15 cellular contexts compared by ENCODE assay signal in the genomic region with DNA sequence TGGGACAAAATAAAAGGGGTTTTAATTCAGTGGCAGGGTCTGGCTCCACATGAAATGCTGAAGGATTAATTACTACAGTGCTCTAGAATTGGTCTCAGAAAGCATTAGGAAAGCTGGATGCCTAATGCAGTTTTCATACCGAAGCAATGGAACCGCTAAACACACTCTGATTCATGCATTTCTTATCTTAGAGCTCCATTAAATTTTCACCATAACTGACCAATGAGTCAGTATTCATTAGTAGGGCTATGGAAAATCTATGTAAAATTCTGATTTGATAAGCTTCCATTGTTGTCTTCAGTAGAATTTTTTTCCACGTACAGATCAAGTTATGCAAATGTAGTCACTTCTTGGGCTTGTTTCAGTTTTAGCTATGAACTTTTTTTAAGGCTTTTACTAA.
DNase-seq lines count a peak whose midpoint lies in the region; FAIRE-seq and TF ChIP-seq lines count a peak whose summit lies in the region.
"Had no signal": no experiment of that assay in that cellular context is flagged by ENCODE, and none has a peak within 500 bp of the region (broad histone marks: within the 10 kb centered on the region; RNA-seq: fewer than 3 reads in every experiment).

No MANE protein-coding gene starts in this region.

- no peak overlapping the region for H3K27ac Mint-ChIP-seq in CD14-positive monocyte
- H3K27ac Mint-ChIP-seq: brain; CD8-positive, alpha-beta memory T cell had no signal

- FAIRE-seq in bronchial epithelial cell (lab: Jason Lieb, UNC): no peak
- FAIRE-seq: endometrium, pancreas had no signal

- intact Hi-C loops in CD14-positive monocyte (cut with micrococcal nuclease): no loop called here

- H3K4me3 ChIP-seq in bronchial epithelial cell (ENCODE audit: low read depth, low read length): no peak overlapping the region
- H3K4me3 ChIP-seq: pancreas had no signal

- peaks cover 13% of the 10 kb centered on the region for H3K4me1 Mint-ChIP-seq in CD14-positive monocyte

- H3K36me3 ChIP-seq in bronchial epithelial cell (ENCODE audit: control insufficient read depth, insufficient read depth, low read length): no peaks in the 10 kb centered on the region
- H3K36me3 ChIP-seq: pancreas had no signal

- DNase-seq in AG20443 (ENCODE audit: low spot score) (peak; percentile 32), NCI-H226 (peak; percentile 83), bronchial epithelial cell (ENCODE audit: low read depth) (peak; percentile 50), non-pigmented ciliary epithelial cell (ENCODE audit: low read depth) (peak; percentile 76), GM10248 (ENCODE audit: extremely low spot score) (no peak), HK-2 (ENCODE audit: unreplicated experiment) (no peak), CD14-positive monocyte (ENCODE audit: low spot score) (no peak), SK-N-DZ (ENCODE audit: low spot score) (no peak)
- DNase-seq: activated CD4-positive, CD25-positive, alpha-beta regulatory T cell; activated T-cell treated with anti-CD3 and anti-CD28 coated beads for 4 hours; CD8-positive, alpha-beta memory T cell; NCI-H748 treated with DMSO at 0.1 percent for 48 hours; pancreas had no signal

- TF ChIP-seq CTCF in bronchial epithelial cell (IDR thresholded peaks at IDR 0.05; ENCODE audit: insufficient read depth, low read length, severe bottlenecking): no peak
- no peak for TF ChIP-seq CTCF in GM10248 (IDR thresholded peaks at IDR 0.05; ENCODE audit: control extremely low read depth, extremely low read depth, low read depth, missing control alignments)
- TF ChIP-seq CTCF in CD14-positive monocyte (IDR thresholded peaks at IDR 0.05): no peak

- H3K27me3 Mint-ChIP-seq in CD14-positive monocyte (ENCODE audit: low read depth in 3 of 3): no peaks in the 10 kb centered on the region
- H3K27me3 Mint-ChIP-seq: brain; CD8-positive, alpha-beta memory T cell had no signal

- H3K36me3 Mint-ChIP-seq in CD14-positive monocyte: peaks cover 38 to 45% of the 10 kb centered on the region in 2 donors

- no peaks in the 10 kb centered on the region for H3K27me3 ChIP-seq in bronchial epithelial cell (ENCODE audit: control insufficient read depth, insufficient read depth, low read length)
- H3K27me3 ChIP-seq: pancreas had no signal

- peaks cover 0 to 11% (median 2%) of the 10 kb centered on the region in 7 donors for H3K9me3 Mint-ChIP-seq in CD14-positive monocyte

- H3K4me3 Mint-ChIP-seq in CD14-positive monocyte: no peak overlapping the region
- H3K4me3 Mint-ChIP-seq: brain; CD8-positive, alpha-beta memory T cell had no signal

- POLR2A ChIA-PET in GM10248 (lab: Yijun Ruan, JAX): no interaction called here

- CTCF ChIA-PET in GM10248 (lab: Yijun Ruan, JAX): interaction anchor here (1.3 kb wide), 2 partner anchors 11 to 149 kb away, joined by 3 to 6 read pairs; no protein-coding TSS in a partner anchor

Comparison
In these comparisons a context has a peak if more than half of its experiments do, and no peak if none do; other contexts are left out.
1. DNase-seq: peak in AG20443 (single experiment), NCI-H226 (single experiment), bronchial epithelial cell (single experiment) and non-pigmented ciliary epithelial cell (single experiment); none in GM10248 (single experiment), HK-2 (single experiment), CD14-positive monocyte (single experiment) and SK-N-DZ (single experiment).